9 cellular contexts compared by ENCODE assay signal in genomic region chr4:76570141-76570989, GRCh38.
DNase-seq lines count a peak whose midpoint lies in the region; ATAC-seq and TF ChIP-seq lines count a peak whose summit lies in the region.
"Had no signal": no experiment of that assay in that cellular context is flagged by ENCODE, and none has a peak within 500 bp of the region (broad histone marks: within the 10 kb centered on the region; RNA-seq: fewer than 3 reads in every experiment).

No MANE protein-coding gene starts in this region.

- H3K27ac ChIP-seq in brain microvascular endothelial cell (no peak overlapping the region), ovary (no peak overlapping the region)

- H3K9me3 ChIP-seq in mucosa of descending colon: no peaks in the 10 kb centered on the region
- H3K9me3 ChIP-seq in ovary: no peaks in the 10 kb centered on the region

- in situ Hi-C loops in brain microvascular endothelial cell (cut with HindIII; ENCODE audit: low pct_ligation_motif_present, low sequenced_read_pairs): no loop called here

- TF ChIP-seq CTCF in brain microvascular endothelial cell (IDR thresholded peaks at IDR 0.05; ENCODE audit: low read depth, low read length, missing control alignments) (no peak), mucosa of descending colon (IDR thresholded peaks at IDR 0.05) (no peak), ovary (IDR thresholded peaks at IDR 0.05) (no peak)

- H3K27me3 ChIP-seq in brain microvascular endothelial cell (replicated peaks) (no peaks in the 10 kb centered on the region), ovary (no peaks in the 10 kb centered on the region)

- intact Hi-C loops in mucosa of descending colon (cut with DNase I, micrococcal nuclease): loop anchor here in 1 of 2 donors (10.0 kb wide), 1 partner anchor 56 kb away; no protein-coding TSS in a partner anchor
- intact Hi-C loops in ovary (cut with DNase I): no loop called here

- 73 to 80% (median 73%) methylated on average over 10 of the region's 10 CpGs for WGBS in ovary, 3 donors

- H3K4me3 ChIP-seq in brain microvascular endothelial cell (ENCODE audit: low read depth, low read length): no peak overlapping the region
- H3K4me3 ChIP-seq in mucosa of descending colon: no peak overlapping the region
- no peak overlapping the region for H3K4me3 ChIP-seq in ovary

- H3K4me1 ChIP-seq in mucosa of descending colon (ENCODE audit: low read depth) (peaks cover 9% of the 10 kb centered on the region), ovary (ENCODE audit: insufficient read depth) (no peaks in the 10 kb centered on the region)

- no peaks in the 10 kb centered on the region for H3K36me3 ChIP-seq in brain microvascular endothelial cell (replicated peaks)
- H3K36me3 ChIP-seq in mucosa of descending colon (ENCODE audit: low read depth): no peaks in the 10 kb centered on the region
- no peaks in the 10 kb centered on the region for H3K36me3 ChIP-seq in ovary

- no peak for TF ChIP-seq EP300 in ovary (IDR thresholded peaks at IDR 0.05)

- peak; percentile 43 for DNase-seq in AG20443 (ENCODE audit: low spot score)
- DNase-seq in LoVo (ENCODE audit: low spot score): peak; percentile 65
- peak; percentile 75 for DNase-seq in brain microvascular endothelial cell
- DNase-seq in mucosa of descending colon: no peak
- no peak for DNase-seq in stimulated activated naive CD4-positive, alpha-beta T cell (lab: John Stamatoyannopoulos, UW)
- DNase-seq in ovary: no peak
- DNase-seq: activated naive CD8-positive, alpha-beta T cell treated with anti-CD3 and anti-CD28 coated beads, Interleukin-2, amount 10 ng/mL, durations not matched to agents 7 days and 5 days had no signal

- TF ChIP-seq POLR2A in ovary (IDR thresholded peaks at IDR 0.05): no peak

- ATAC-seq in mucosa of descending colon (peak; percentile 58), GM19397 (IDR thresholded peaks at IDR 0.05; ENCODE audit: unreplicated experiment) (no peak), GM18873 (IDR thresholded peaks at IDR 0.05; ENCODE audit: low FRiP score, unreplicated experiment) (no peak)

Comparison
In these comparisons a context has a peak if more than half of its experiments do, and no peak if none do; other contexts are left out.
1. DNase-seq: peak in AG20443 (single experiment), LoVo (single experiment) and brain microvascular endothelial cell (single experiment); none in mucosa of descending colon (0 of 3), stimulated activated naive CD4-positive, alpha-beta T cell (0 of 6) and ovary (0 of 5).